In genomic region chr13:46168818-46169217, GRCh38 we compare ENCODE assay signal across 10 cellular contexts.
DNase-seq lines count a peak whose midpoint lies in the region; ATAC-seq lines count a peak whose summit lies in the region.
"Had no signal": no experiment of that assay in that cellular context is flagged by ENCODE, and none has a peak within 500 bp of the region (broad histone marks: within the 10 kb centered on the region; RNA-seq: fewer than 3 reads in every experiment).

No MANE protein-coding gene starts in this region.

- H3K9me3 Mint-ChIP-seq in dendritic cell treated with granulocyte-macrophage colony-stimulating factor and Interleukin-4, amounts not matched to agents 40 ng/mL and 50 ng/mL, for 4 days = no peaks in the 10 kb centered on the region

- H3K9ac ChIP-seq in BLaER1 (peak overlapping the region; percentile 79; the same call in 1 of the 2 replicates), SK-N-MC (ENCODE audit: insufficient read length) (peak overlapping the region; percentile 50)

- H3K36me3 ChIP-seq in BLaER1 = peaks cover 28% of the 10 kb centered on the region
- H3K36me3 ChIP-seq in SK-N-MC (ENCODE audit: insufficient read depth, low read length) = no peaks in the 10 kb centered on the region

- peak overlapping the region; percentile 89 for H3K27ac ChIP-seq in BLaER1
- H3K27ac ChIP-seq in SK-N-MC = peak overlapping the region; percentile 87

- H3K4me2 ChIP-seq in BLaER1 = peak overlapping the region; percentile 98
- H3K4me2 ChIP-seq: GM23338 had no signal

- H3K4me1 Mint-ChIP-seq in dendritic cell treated with granulocyte-macrophage colony-stimulating factor and Interleukin-4, amounts not matched to agents 40 ng/mL and 50 ng/mL, for 4 days (ENCODE audit: low read depth) = peaks cover 90% of the 10 kb centered on the region

- peak overlapping the region; percentile 2 for H3K4me3 Mint-ChIP-seq in dendritic cell treated with granulocyte-macrophage colony-stimulating factor and Interleukin-4, amounts not matched to agents 40 ng/mL and 50 ng/mL, for 4 days
- H3K4me3 Mint-ChIP-seq: GM23338 had no signal

- H3K27me3 ChIP-seq in BLaER1 = no peaks in the 10 kb centered on the region

- H3K4me3 ChIP-seq in BLaER1 (peak overlapping the region; percentile 7; the same call in 1 of the 2 replicates), GM08714 (ENCODE audit: low read length) (peak overlapping the region; percentile 14; the same call in 1 of the 2 replicates), SK-N-MC (peak overlapping the region; percentile 46)
- H3K4me3 ChIP-seq: GM23338 had no signal

- H3K9me3 ChIP-seq in BLaER1 = peaks cover 11% of the 10 kb centered on the region
- no peaks in the 10 kb centered on the region for H3K9me3 ChIP-seq in SK-N-MC (ENCODE audit: low read depth, low read length)

- intact Hi-C loops in dendritic cell treated with granulocyte-macrophage colony-stimulating factor and Interleukin-4, amounts not matched to agents 40 ng/mL and 50 ng/mL, for 4 days (cut with micrococcal nuclease) = no loop called here

- no peaks in the 10 kb centered on the region for H3K27me3 Mint-ChIP-seq in dendritic cell treated with granulocyte-macrophage colony-stimulating factor and Interleukin-4, amounts not matched to agents 40 ng/mL and 50 ng/mL, for 4 days

- peak overlapping the region; percentile 86 for H3K27ac Mint-ChIP-seq in dendritic cell treated with granulocyte-macrophage colony-stimulating factor and Interleukin-4, amounts not matched to agents 40 ng/mL and 50 ng/mL, for 4 days
- H3K27ac Mint-ChIP-seq: GM23338 had no signal

- DNase-seq in SK-N-MC (ENCODE audit: low read depth, low spot score) (no peak), KG1 (lab: John Stamatoyannopoulos, UW) (no peak), hepatic stellate cell (ENCODE audit: low spot score) (no peak)
- DNase-seq in central memory CD4-positive, alpha-beta T cell = no peak
- DNase-seq: NCI-H1417 treated with DMSO at 0.1 percent for 48 hours had no signal

- peaks cover 72% of the 10 kb centered on the region for H3K36me3 Mint-ChIP-seq in dendritic cell treated with granulocyte-macrophage colony-stimulating factor and Interleukin-4, amounts not matched to agents 40 ng/mL and 50 ng/mL, for 4 days (ENCODE audit: low read depth)

- peaks cover 92% of the 10 kb centered on the region for H3K4me1 ChIP-seq in BLaER1

- peaks cover 45% of the 10 kb centered on the region for H4K20me1 ChIP-seq in BLaER1

- no peak for ATAC-seq in HG03460 (IDR thresholded peaks at IDR 0.05; ENCODE audit: unreplicated experiment)
